Comparison of ENCODE assay signal across 27 cellular contexts in genomic region chr15:92332125-92332899, GRCh38.
"Had no signal": no experiment of that assay in that cellular context is flagged by ENCODE, and none has a peak within 500 bp of the region (broad histone marks: within the 10 kb centered on the region; RNA-seq: fewer than 3 reads in every experiment).

No MANE protein-coding gene starts in this region.

- DNase-seq: activated CD4-positive, alpha-beta memory T cell treated with anti-CD3 and anti-CD28 coated beads for 36 hours; activated CD4-positive, alpha-beta T cell treated with anti-CD3 and anti-CD28 coated beads, Interleukin-2, amount 10 ng/mL, durations not matched to agents 24 days and 14 days; activated CD4-positive, CD25-positive, alpha-beta regulatory T cell treated with anti-CD3 and anti-CD28 coated beads, Interleukin-2, amount 50 U/mL, for 72 hours; activated CD8-positive, alpha-beta memory T cell treated with anti-CD3 and anti-CD28 coated beads, Interleukin-2, amount 50 U/mL, for 48 hours; activated gamma-delta T cell; activated naive CD4-positive, alpha-beta T cell treated with anti-CD3 and anti-CD28 coated beads, Interleukin-2, amount 10 ng/mL, durations not matched to agents 7 days and 5 days; activated naive CD8-positive, alpha-beta T cell treated with anti-CD3 and anti-CD28 coated beads, Interleukin-2, amount 10 ng/mL, durations not matched to agents 7 days and 5 days; activated T-cell treated with anti-CD3 and anti-CD28 coated beads, Interleukin-2, amount 50 U/mL, for 24 hours; cerebellar nuclear complex; colonic mucosa; effector CD8-positive, alpha-beta T cell; esophagus squamous epithelium; left lung; lower lobe of right lung; mesenchymal stem cell; naive thymus-derived CD8-positive, alpha-beta T cell; nucleus accumbens; pancreas; psoas muscle; stimulated activated CD4-positive, alpha-beta T cell treated with anti-CD3 and anti-CD28 coated beads, Interleukin-15, amount 100 ng/mL, for 24 hours; stimulated activated naive CD4-positive, alpha-beta T cell; tibial artery; upper lobe of right lung had no signal

- H3K27ac ChIP-seq: ascending aorta, cardiac muscle cell, colonic mucosa, epithelial cell of prostate, esophagus squamous epithelium, left lung, lower lobe of right lung, pancreas, psoas muscle, suprapubic skin, tibial artery, upper lobe of right lung had no signal

- H3K9me3 ChIP-seq: ascending aorta, colonic mucosa, left lung, pancreas, psoas muscle, suprapubic skin, upper lobe of right lung had no signal

- ATAC-seq: left lung; lower lobe of right lung; naive thymus-derived CD8-positive, alpha-beta T cell; pancreas; psoas muscle; upper lobe of right lung had no signal

- H3K4me3 ChIP-seq: ascending aorta, cardiac muscle cell, colonic mucosa, esophagus squamous epithelium, left lung, lower lobe of right lung, pancreas, psoas muscle, suprapubic skin, tibial artery, upper lobe of right lung had no signal

- H3K4me1 ChIP-seq: ascending aorta, colonic mucosa, esophagus squamous epithelium, left lung, lower lobe of right lung, pancreas, psoas muscle, suprapubic skin, tibial artery, upper lobe of right lung had no signal

- H3K27me3 ChIP-seq: ascending aorta, cardiac muscle cell, colonic mucosa, left lung, pancreas, upper lobe of right lung had no signal

- H3K36me3 ChIP-seq: ascending aorta, cardiac muscle cell, colonic mucosa, esophagus squamous epithelium, left lung, lower lobe of right lung, pancreas, suprapubic skin, tibial artery, upper lobe of right lung had no signal
